8 cellular contexts compared by ENCODE assay signal in the genomic region with DNA sequence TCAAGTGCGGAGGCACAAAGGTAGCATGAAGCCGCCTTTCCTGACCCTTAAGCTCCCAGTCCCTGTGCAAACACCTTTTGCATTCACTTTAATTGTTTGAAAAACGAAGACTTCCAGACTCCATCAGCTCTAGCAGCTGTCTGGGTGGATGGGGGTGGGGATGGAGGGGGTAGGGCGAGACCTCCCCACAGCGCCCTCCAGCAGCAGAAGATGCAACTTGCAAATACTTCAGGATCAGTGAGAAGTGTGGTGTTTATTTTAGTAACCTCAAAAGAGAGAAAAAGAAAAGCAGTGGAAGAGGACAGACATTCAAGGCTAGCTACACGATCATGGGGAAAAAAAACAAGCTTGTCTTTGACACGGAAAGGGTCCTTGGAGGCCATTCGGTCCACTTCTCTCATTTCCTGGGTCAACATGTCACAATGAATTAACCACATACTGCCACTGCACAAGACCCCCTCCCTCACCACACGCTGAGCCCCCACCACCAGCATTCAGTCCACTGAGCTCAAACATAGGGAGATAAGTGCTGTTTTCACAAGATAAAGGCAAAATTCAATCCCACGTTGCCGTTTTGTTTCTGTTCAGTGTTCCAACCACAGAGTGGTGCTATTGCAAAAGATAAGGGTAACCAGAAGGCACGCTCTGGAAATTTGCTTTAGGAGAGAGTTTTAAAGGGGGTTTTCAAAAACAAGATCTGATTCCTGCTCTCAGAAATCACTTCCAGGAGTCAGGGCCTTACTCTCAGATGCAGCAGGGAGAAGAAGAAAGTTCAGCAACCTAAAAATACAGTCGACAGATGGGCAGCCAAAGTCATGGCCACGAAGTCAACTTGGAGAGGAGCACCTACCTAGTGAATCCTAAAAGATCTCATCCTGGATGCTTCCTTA. TPM values are rescaled to one million over a fixed set of nuclear protein-coding genes. Genes with fewer than 3 reads are reported as not detected.
DNase-seq lines count a peak whose midpoint lies in the region; ATAC-seq and TF ChIP-seq lines count a peak whose summit lies in the region.

No MANE protein-coding gene starts in this region.

- ATAC-seq in GM18909 (IDR thresholded peaks at IDR 0.05; ENCODE audit: poor library complexity, unreplicated experiment) (no peak), HG02588 (IDR thresholded peaks at IDR 0.05; ENCODE audit: unreplicated experiment) (no peak)
- ATAC-seq in activated T-cell treated with anti-CD3 and anti-CD28 coated beads, Interleukin-2, amount 50 U/mL, for 72 hours (replicated peaks in 1 of 2) = no peak

- H3K36me3 Mint-ChIP-seq in activated T-cell treated with anti-CD3 and anti-CD28 coated beads, Interleukin-2, amount 50 U/mL, for 72 hours (ENCODE audit: insufficient read depth in 2 of 2) = peaks cover 0 to 1% of the 10 kb centered on the region in 2 donors

- H3K9me3 Mint-ChIP-seq in activated T-cell treated with anti-CD3 and anti-CD28 coated beads, Interleukin-2, amount 50 U/mL, for 72 hours = no peaks in the 10 kb centered on the region

- in situ Hi-C loops in astrocyte of the cerebellum (cut with HindIII; ENCODE audit: low sequenced_read_pairs) = no loop called here

- H3K27me3 Mint-ChIP-seq in activated T-cell treated with anti-CD3 and anti-CD28 coated beads, Interleukin-2, amount 50 U/mL, for 72 hours (ENCODE audit: low read depth) = peaks cover 58% of the 10 kb centered on the region

- no peak overlapping the region for H3K4me3 Mint-ChIP-seq in activated T-cell treated with anti-CD3 and anti-CD28 coated beads, Interleukin-2, amount 50 U/mL, for 72 hours

- TF ChIP-seq CTCF in AG09319 (IDR thresholded peaks at IDR 0.05; ENCODE audit: low read depth, low read length) (peak; percentile 65), astrocyte of the cerebellum (IDR thresholded peaks at IDR 0.05; ENCODE audit: low read depth, low read length, missing control alignments) (peak; percentile 54)

- no peak overlapping the region for H3K4me3 ChIP-seq in Jurkat, Clone E6-1 (ENCODE audit: low read length)
- no peak overlapping the region for H3K4me3 ChIP-seq in astrocyte of the cerebellum (ENCODE audit: low read depth, low read length)

- no peak overlapping the region for H3K27ac Mint-ChIP-seq in activated T-cell treated with anti-CD3 and anti-CD28 coated beads, Interleukin-2, amount 50 U/mL, for 72 hours

- peaks cover 8% of the 10 kb centered on the region for H3K4me1 Mint-ChIP-seq in activated T-cell treated with anti-CD3 and anti-CD28 coated beads, Interleukin-2, amount 50 U/mL, for 72 hours (ENCODE audit: low read depth)

- DNase-seq in AG09319 (ENCODE audit: extremely low read depth, low read depth) (no peak), astrocyte of the cerebellum (ENCODE audit: low read depth) (peak; percentile 39), left kidney (ENCODE audit: low read depth, low spot score) (peak; percentile 86)
- DNase-seq in Jurkat, Clone E6-1 (ENCODE audit: low read depth, low spot score) = peak; percentile 28
- no peak for DNase-seq in NK-92 treated with Interleukin-12 subunit alpha and Interleukin-12 subunit beta, amount 100 ng/mL, for 24 hours (lab: John Stamatoyannopoulos, UW)
- no peak for DNase-seq in activated T-cell treated with anti-CD3 and anti-CD28 coated beads, Interleukin-2, amount 50 U/mL, for 72 hours

RNA-seq across cellular contexts. Expression of a gene that starts 3.3 kb away (rescaled TPM):
- polyA plus RNA-seq in Jurkat, Clone E6-1 (2012; ENCODE audit: insufficient read depth, insufficient read length) = 1.3 TPM
- not detected for total RNA-seq in activated T-cell treated with anti-CD3 and anti-CD28 coated beads, Interleukin-2, amount 50 U/mL, for 72 hours

Comparison
In these comparisons a context has a peak if more than half of its experiments do, and no peak if none do; other contexts are left out.
1. DNase-seq: peak in Jurkat, Clone E6-1 (single experiment), astrocyte of the cerebellum (single experiment) and left kidney (single experiment); none in AG09319 (single experiment), NK-92 treated with Interleukin-12 subunit alpha and Interleukin-12 subunit beta, amount 100 ng/mL, for 24 hours (single experiment) and activated T-cell treated with anti-CD3 and anti-CD28 coated beads, Interleukin-2, amount 50 U/mL, for 72 hours (0 of 2).